Comparison of ENCODE assay signal across 3 cellular contexts in genomic region chr10:129151281-129151680, GRCh38.
"Had no signal": no experiment of that assay in that cellular context is flagged by ENCODE, and none has a peak within 500 bp of the region (broad histone marks: within the 10 kb centered on the region; RNA-seq: fewer than 3 reads in every experiment).

No MANE protein-coding gene starts in this region.

- DNase-seq: GDM1, GF-D8 had no signal

- H3K4me3 ChIP-seq: GM12878 had no signal

- ATAC-seq: GM12878 had no signal
